ENCODE assay signal across 8 cellular contexts in the genomic region with DNA sequence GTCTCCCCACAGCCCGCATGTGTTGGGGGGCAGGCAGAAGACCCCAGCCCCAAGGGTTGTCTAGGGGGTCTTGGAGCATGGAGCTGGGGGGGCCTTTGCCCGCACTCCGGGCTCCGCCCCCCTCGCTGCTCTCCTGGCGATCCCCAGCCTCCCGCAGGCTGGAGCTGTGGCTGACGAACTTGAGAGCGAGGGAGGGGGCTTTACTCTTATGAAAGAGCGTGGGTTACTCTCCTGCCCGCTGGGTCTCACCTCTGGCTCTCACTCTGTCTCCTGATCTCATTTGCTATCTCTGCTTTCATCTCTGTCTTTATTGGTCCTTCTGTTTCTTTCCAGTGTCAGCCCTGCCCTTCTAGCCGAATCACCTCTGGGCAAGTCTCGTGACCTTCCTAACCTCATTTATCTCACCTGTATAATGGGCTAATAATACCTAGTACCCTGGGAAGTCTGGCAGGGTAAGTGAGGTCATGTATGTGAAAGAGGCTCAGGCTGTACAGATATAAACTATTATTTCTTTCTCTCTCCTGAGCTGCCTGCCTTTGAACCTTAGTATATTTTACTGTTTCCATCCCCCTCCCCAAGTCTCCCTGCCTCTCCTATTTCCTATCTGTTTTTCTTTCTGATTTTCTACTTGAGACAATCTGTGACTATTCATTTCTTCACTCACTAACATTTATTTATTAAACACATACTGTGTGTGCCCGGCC. TPM values are rescaled to one million over a fixed set of nuclear protein-coding genes. Genes with fewer than 3 reads are reported as not detected.
DNase-seq lines count a peak whose midpoint lies in the region; ATAC-seq, FAIRE-seq and TF ChIP-seq lines count a peak whose summit lies in the region.

No MANE protein-coding gene starts in this region.

- FAIRE-seq in bronchial epithelial cell (lab: Jason Lieb, UNC) = no peak

- H3K4me3 ChIP-seq in bronchial epithelial cell (ENCODE audit: low read depth, low read length) = peak overlapping the region; percentile 83
- H3K4me3 ChIP-seq in lung = peak overlapping the region; percentile 12
- peak overlapping the region; percentile 64 for H3K4me3 ChIP-seq in urinary bladder (ENCODE audit: low read depth, low read length)

- WGBS in lung, 2 donors = 10 to 15% methylated on average over 9 to 14 of the region's 14 CpGs
- WGBS in urinary bladder = 12% methylated on average over 14 of the region's 14 CpGs

- H3K4me1 ChIP-seq in lung (ENCODE audit: control insufficient read depth in 2 of 2, insufficient read depth in 2 of 2, low read length in 2 of 2) = peaks cover 0 to 7% of the 10 kb centered on the region in 2 donors
- no peaks in the 10 kb centered on the region for H3K4me1 ChIP-seq in urinary bladder (ENCODE audit: insufficient read depth)

- H3K9me3 ChIP-seq in lung (ENCODE audit: control insufficient read depth in 2 of 2, insufficient read depth in 1 of 2, low read length in 1 of 2) = no peaks in the 10 kb centered on the region

- TF ChIP-seq CTCF in bronchial epithelial cell (IDR thresholded peaks at IDR 0.05; ENCODE audit: insufficient read depth, low read length, severe bottlenecking) (no peak), lung (IDR thresholded peaks at IDR 0.05; ENCODE audit: control extremely low read depth, extremely low read depth) (no peak)

- no peaks in the 10 kb centered on the region for H3K27me3 ChIP-seq in bronchial epithelial cell (ENCODE audit: control insufficient read depth, insufficient read depth, low read length)
- H3K27me3 ChIP-seq in lung (ENCODE audit: control insufficient read depth, insufficient read depth) = no peaks in the 10 kb centered on the region

- H3K27ac ChIP-seq in lung (ENCODE audit: low read depth in 1 of 2, low read length in 1 of 2) = no peak overlapping the region
- H3K27ac ChIP-seq in urinary bladder (ENCODE audit: low read depth) = no peak overlapping the region

- ATAC-seq in GM18511 (IDR thresholded peaks at IDR 0.05; ENCODE audit: unreplicated experiment) (peak; percentile 9), lung (ENCODE audit: insufficient read depth, low FRiP score) (no peak)

- H3K36me3 ChIP-seq in bronchial epithelial cell (ENCODE audit: control insufficient read depth, insufficient read depth, low read length) (peaks cover 28% of the 10 kb centered on the region), lung (ENCODE audit: control insufficient read depth in 2 of 2, insufficient read depth in 2 of 2, low read length in 2 of 2) (peaks cover 0 to 16% of the 10 kb centered on the region in 2 donors), urinary bladder (ENCODE audit: insufficient read depth) (no peaks in the 10 kb centered on the region)

- peak; percentile 27 for DNase-seq in AG08395 (ENCODE audit: low spot score)
- DNase-seq in NCI-H345 treated with DMSO at 0.1 percent for 48 hours (lab: John Stamatoyannopoulos, UW; ENCODE audit: unreplicated experiment) = peak; percentile 67
- DNase-seq in bronchial epithelial cell (ENCODE audit: low read depth) = peak; percentile 16
- DNase-seq in lung (ENCODE audit: low spot score) = no peak
- no peak for DNase-seq in putamen (ENCODE audit: low spot score)
- no peak for DNase-seq in cerebellar cortex (ENCODE audit: low spot score)

RNA-seq across cellular contexts. Expression of gene EFNA4, which starts 0.7 kb away (rescaled TPM):
- total RNA-seq in bronchial epithelial cell (8.7 and 12.9 TPM in 2 replicates), lung (10 to 100 TPM in 1 of 2 donors, 1 to 10 TPM in 1; 8.3 to 13.4 TPM), urinary bladder (7.5 TPM)
- polyA plus RNA-seq in lung (10 to 100 TPM in 1 of 2 donors, 1 to 10 TPM in 1; 9.2 to 11.2 TPM), urinary bladder (8.1 TPM)

RNA-seq across cellular contexts. Expression of gene ADAM15, which starts 13.1 kb away (rescaled TPM):
- 181 and 322 TPM in 2 replicates for total RNA-seq in bronchial epithelial cell
- 100 to 1,000 TPM in 1 of 2 donors, 10 to 100 TPM in 1; 49.5 to 209 TPM for total RNA-seq in lung
- polyA plus RNA-seq in lung = 100 to 1,000 TPM; 111 to 233 TPM
- 38.3 TPM for total RNA-seq in urinary bladder
- polyA plus RNA-seq in urinary bladder = 118 TPM

RNA-seq across cellular contexts. Expression of gene EFNA3, which starts 14.4 kb away (rescaled TPM):
- total RNA-seq in bronchial epithelial cell (3.7 and 11.9 TPM in 2 replicates), lung (1 to 10 TPM; 1.1 to 1.9 TPM), urinary bladder (1.2 TPM)
- polyA plus RNA-seq in lung (1 to 10 TPM; 1.5 to 1.8 TPM), urinary bladder (2.3 TPM)

RNA-seq across cellular contexts. Expression of gene DCST1, which starts 30.6 kb away (rescaled TPM):
- total RNA-seq in bronchial epithelial cell (not detected in 2 replicates), lung (under 1 TPM in 1 of 2 donors, not detected in 1; 0.20 TPM), urinary bladder (not detected)
- polyA plus RNA-seq in lung (under 1 TPM in 1 of 2 donors, not detected in 1; 0.08 TPM), urinary bladder (not detected)

RNA-seq across cellular contexts. Expression of gene DCST2, which starts 30.7 kb away (rescaled TPM):
- total RNA-seq in bronchial epithelial cell (under 0.01 and 0.13 TPM in 2 replicates), lung (1 to 10 TPM in 1 of 2 donors, under 1 TPM in 1; 0.31 to 1.7 TPM), urinary bladder (0.53 TPM)
- polyA plus RNA-seq in lung (1 to 10 TPM in 1 of 2 donors, under 1 TPM in 1; 0.77 to 1.7 TPM), urinary bladder (1.2 TPM)

Comparison
In these comparisons a context has a peak if more than half of its experiments do, and no peak if none do; other contexts are left out.
1. DNase-seq: peak in AG08395 (single experiment), NCI-H345 treated with DMSO at 0.1 percent for 48 hours (single experiment) and bronchial epithelial cell (single experiment); none in lung (single experiment), putamen (single experiment) and cerebellar cortex (single experiment).
2. H3K4me3 ChIP-seq: peak in every context shown above with its lines; median percentile 83 in bronchial epithelial cell; 64 in urinary bladder; 12 in lung.